In genomic region chr13:50026788-50027473, GRCh38 we compare ENCODE assay signal across 12 cellular contexts. TPM values are rescaled to one million over a fixed set of nuclear protein-coding genes. Genes with fewer than 3 reads are reported as not detected.
DNase-seq lines count a peak whose midpoint lies in the region; ATAC-seq and TF ChIP-seq lines count a peak whose summit lies in the region.
"Had no signal": no experiment of that assay in that cellular context is flagged by ENCODE, and none has a peak within 500 bp of the region (broad histone marks: within the 10 kb centered on the region; RNA-seq: fewer than 3 reads in every experiment).

No MANE protein-coding gene starts in this region.

- H3K9ac ChIP-seq in PC-3 (ENCODE audit: low read length) = no peak overlapping the region

- WGBS in right lobe of liver (ENCODE audit: insufficient coverage, low coverage, low lambda C conversion rate, missing lambda C conversion rate) = 64% methylated on average over 2 of the region's 2 CpGs

- no peak for DNase-seq in right lobe of liver
- DNase-seq in pons (ENCODE audit: low spot score) = no peak
- no peak for DNase-seq in NCI-H1436 treated with DMSO at 0.1 percent for 48 hours (lab: John Stamatoyannopoulos, UW)
- no peak for DNase-seq in PC-3
- no peak for DNase-seq in GDM1 (lab: John Stamatoyannopoulos, UW)
- DNase-seq: DND-41 had no signal

- H3K4me3 ChIP-seq in right lobe of liver (no peak overlapping the region), PC-3 (ENCODE audit: low read length) (no peak overlapping the region)
- H3K4me3 ChIP-seq: right atrium auricular region had no signal

- H4K20me1 ChIP-seq in PC-3 (ENCODE audit: low read length) = no peaks in the 10 kb centered on the region

- ATAC-seq in GM18868 (IDR thresholded peaks at IDR 0.05; ENCODE audit: unreplicated experiment) = peak; percentile 99
- ATAC-seq in GM21717 (IDR thresholded peaks at IDR 0.05; ENCODE audit: unreplicated experiment) = peak; percentile 99
- ATAC-seq in HG03342 (IDR thresholded peaks at IDR 0.05; ENCODE audit: unreplicated experiment) = peak; percentile 99
- peak; percentile 60 to 86 (median 66) for ATAC-seq in right lobe of liver
- ATAC-seq in PC-3 = no peak

- no peak overlapping the region for H3K27ac ChIP-seq in right lobe of liver
- H3K27ac ChIP-seq in PC-3 (ENCODE audit: low read length) = no peak overlapping the region
- H3K27ac ChIP-seq: epithelial cell of prostate, right atrium auricular region had no signal

- intact Hi-C loops in right lobe of liver (cut with DNase I) (no loop called here), PC-3 (cut with micrococcal nuclease) (no loop called here)

- no peaks in the 10 kb centered on the region for H3K27me3 ChIP-seq in right lobe of liver
- no peaks in the 10 kb centered on the region for H3K27me3 ChIP-seq in PC-3 (ENCODE audit: low read length)
- H3K27me3 ChIP-seq: right atrium auricular region had no signal

- no TSS peak for BruUV-seq in PC-3 (replicated peaks; lab: Mats Ljungman, UMichigan)

- POLR2A ChIA-PET in PC-3 (lab: Charles Lee; ENCODE audit: unreplicated experiment) = no interaction called here

- no peaks in the 10 kb centered on the region for H3K79me2 ChIP-seq in PC-3 (ENCODE audit: low read length)

- peaks cover 0 to 10% (median 4%) of the 10 kb centered on the region in 4 donors for H3K4me1 ChIP-seq in right lobe of liver
- H3K4me1 ChIP-seq in PC-3 (ENCODE audit: insufficient read depth, low read length) = no peaks in the 10 kb centered on the region

- H3K4me2 ChIP-seq in PC-3 (ENCODE audit: low read length) = no peak overlapping the region

- H3K9me3 ChIP-seq in right lobe of liver (no peaks in the 10 kb centered on the region), PC-3 (ENCODE audit: low read length) (no peaks in the 10 kb centered on the region)
- H3K9me3 ChIP-seq: right atrium auricular region had no signal

- no peaks in the 10 kb centered on the region for H3K36me3 ChIP-seq in right lobe of liver
- no peaks in the 10 kb centered on the region; the same call in 1 of the 2 replicates for H3K36me3 ChIP-seq in PC-3 (ENCODE audit: low read depth, low read length)
- H3K36me3 ChIP-seq: right atrium auricular region had no signal

- TF ChIP-seq POLR2A in right lobe of liver (IDR thresholded peaks at IDR 0.05) = no peak

- CTCF ChIA-PET in PC-3 (lab: Charles Lee) = no interaction called here

- H2AFZ ChIP-seq in PC-3 (ENCODE audit: low read length) = no peak overlapping the region

- H3K9me2 ChIP-seq in PC-3 (replicated peaks; ENCODE audit: low read length) = no peaks in the 10 kb centered on the region

- TF ChIP-seq CTCF in right lobe of liver (IDR thresholded peaks at IDR 0.05) (no peak), PC-3 (conservative IDR thresholded peaks at IDR 0.05; ENCODE audit: low read depth, low read length) (no peak)

- no peaks in the 10 kb centered on the region for H3F3A ChIP-seq in PC-3 (ENCODE audit: low read length, unreplicated experiment)

RNA-seq across cellular contexts. Expression of gene KCNRG, which starts 11.7 kb away (rescaled TPM):
- total RNA-seq in right lobe of liver (under 1 TPM in 4 of 6 experiments, not detected in 2; 0.18 to 0.50 (median 0.36) TPM), PC-3 (2014; rRNA removed) (0.15 and 2.4 TPM in 2 replicates)
- total RNA-seq: HT-29 had no signal

RNA-seq across cellular contexts. Expression of gene TRIM13, which starts 30.1 kb away (rescaled TPM):
- total RNA-seq in right lobe of liver (10 to 100 TPM in 1 of 6 experiments, 1 to 10 TPM in 5; 5.6 to 10.8 (median 7.3) TPM), PC-3 (2014; rRNA removed) (6.7 and 13.7 TPM in 2 replicates)
